ENCODE assay signal across 2 cellular contexts in the genomic region with DNA sequence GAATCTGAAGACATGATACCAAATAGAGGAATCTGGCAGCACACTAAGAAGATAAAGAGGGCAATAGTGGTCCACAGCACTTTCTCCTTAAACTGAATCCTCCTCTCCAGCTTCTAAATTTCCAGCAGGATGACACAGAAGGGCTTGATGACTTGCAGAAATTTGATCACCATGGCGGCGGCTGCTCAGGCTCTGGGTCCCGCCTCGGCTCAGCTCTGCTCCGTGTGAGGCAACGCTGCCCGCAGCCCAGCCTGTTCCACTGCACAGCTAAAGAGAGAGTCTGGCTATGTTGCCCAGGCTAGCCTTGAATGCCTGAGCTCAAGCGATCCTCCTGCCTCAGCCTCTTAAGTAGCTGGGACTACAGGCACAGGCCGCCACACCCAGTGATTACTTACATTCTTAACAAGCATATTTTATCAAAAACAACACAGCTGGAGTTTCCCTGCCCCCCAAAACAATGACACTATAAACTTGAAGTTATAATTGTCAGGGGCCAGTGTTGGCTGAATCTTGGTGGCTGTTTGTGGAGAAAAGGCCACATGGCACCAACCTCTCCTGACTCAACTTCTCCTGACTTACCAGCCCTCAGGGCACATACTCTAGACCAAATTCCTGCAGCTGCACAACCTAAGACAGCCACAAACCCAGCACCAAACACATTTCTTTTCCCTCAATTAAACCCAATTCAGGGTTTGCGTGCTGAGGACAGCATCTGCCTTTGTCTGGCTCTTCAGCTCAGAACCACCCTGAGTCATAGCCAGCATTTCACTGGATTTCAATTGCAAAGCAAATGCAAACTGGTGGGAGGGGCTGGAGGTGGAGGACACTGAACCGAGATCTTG.
TF ChIP-seq lines count a peak whose summit lies in the region.

No MANE protein-coding gene starts in this region.

TF ChIP-seq in SK-N-SH treated with all-trans-retinoic acid at 6 μM for 48 hours, 23 proteins besides CTCF, POLR2A, EP300 and RAD21 (continued from another document):
- TF ChIP-seq POU6F1 (CRISPR knock-in tag; IDR thresholded peaks at IDR 0.05; ENCODE audit: borderline replicate concordance, low read depth): no peak
- TF ChIP-seq BACH2 (CRISPR knock-in tag; IDR thresholded peaks at IDR 0.05; ENCODE audit: borderline replicate concordance): no peak
- TF ChIP-seq TCF4 (CRISPR knock-in tag; IDR thresholded peaks at IDR 0.05; ENCODE audit: borderline replicate concordance): no peak

TF ChIP-seq in SK-N-SH, 30 proteins besides CTCF, POLR2A, EP300 and RAD21 (continued from another document):
- no peak for TF ChIP-seq FOXM1 (IDR thresholded peaks at IDR 0.05; ENCODE audit: low read depth)
- no peak for TF ChIP-seq GABPA (IDR thresholded peaks at IDR 0.05; ENCODE audit: low read depth)
- TF ChIP-seq REST (IDR thresholded peaks at IDR 0.05; ENCODE audit: low read depth, low read length): no peak
- no peak for TF ChIP-seq EZH2phosphoT487 (IDR thresholded peaks at IDR 0.05; ENCODE audit: borderline replicate concordance, low read depth)
- no peak for TF ChIP-seq RCOR1 (IDR thresholded peaks at IDR 0.05; ENCODE audit: low read length)
- no peak for TF ChIP-seq POLR2AphosphoS5 (IDR thresholded peaks at IDR 0.05; ENCODE audit: low read depth, low read length)
- no peak for TF ChIP-seq JUND (IDR thresholded peaks at IDR 0.05)
